In genomic region chr7:50293509-50294179, GRCh38 we compare ENCODE assay signal across 12 cellular contexts. TPM values are rescaled to one million over a fixed set of nuclear protein-coding genes. Genes with fewer than 3 reads are reported as not detected.
A peak's percentile ranks its signal among the peaks of the same experiment; 100 is the strongest.
DNase-seq lines count a peak whose midpoint lies in the region; ATAC-seq and TF ChIP-seq lines count a peak whose summit lies in the region.
"Had no signal": no experiment of that assay in that cellular context is flagged by ENCODE, and none has a peak within 500 bp of the region (broad histone marks: within the 10 kb centered on the region; RNA-seq: fewer than 3 reads in every experiment).

No MANE protein-coding gene starts in this region.

- H3K36me3 ChIP-seq in gastrocnemius medialis = no peaks in the 10 kb centered on the region

- H3K27ac ChIP-seq in gastrocnemius medialis = no peak overlapping the region

- H3K9me3 Mint-ChIP-seq in stimulated activated naive CD8-positive, alpha-beta T cell treated with anti-CD3 and anti-CD28 coated beads, Interleukin-15, Interleukin-2, amounts not matched to agents 100 ng/mL and 50 ng/mL, for 24 hours = no peaks in the 10 kb centered on the region

- H3K4me3 ChIP-seq in gastrocnemius medialis = no peak overlapping the region

- peak overlapping the region; percentile 84 for H3K27ac Mint-ChIP-seq in stimulated activated naive CD8-positive, alpha-beta T cell treated with anti-CD3 and anti-CD28 coated beads, Interleukin-15, Interleukin-2, amounts not matched to agents 100 ng/mL and 50 ng/mL, for 24 hours

- peaks cover 0 to 3% (median 0%) of the 10 kb centered on the region in 3 donors for H3K27me3 ChIP-seq in gastrocnemius medialis

- H3K36me3 Mint-ChIP-seq in stimulated activated naive CD8-positive, alpha-beta T cell treated with anti-CD3 and anti-CD28 coated beads, Interleukin-15, Interleukin-2, amounts not matched to agents 100 ng/mL and 50 ng/mL, for 24 hours (ENCODE audit: low read depth) = no peaks in the 10 kb centered on the region

- H3K9me3 ChIP-seq in gastrocnemius medialis = no peaks in the 10 kb centered on the region

- no peaks in the 10 kb centered on the region for H3K27me3 Mint-ChIP-seq in stimulated activated naive CD8-positive, alpha-beta T cell treated with anti-CD3 and anti-CD28 coated beads, Interleukin-15, Interleukin-2, amounts not matched to agents 100 ng/mL and 50 ng/mL, for 24 hours

- ATAC-seq in stimulated activated naive CD8-positive, alpha-beta T cell treated with anti-CD3 and anti-CD28 coated beads, Interleukin-15, Interleukin-2, amounts not matched to agents 100 U/mL and 50 U/mL, for 24 hours = no peak
- ATAC-seq in HG02571 (IDR thresholded peaks at IDR 0.05; ENCODE audit: unreplicated experiment) (peak; percentile 49), HG03342 (IDR thresholded peaks at IDR 0.05; ENCODE audit: unreplicated experiment) (peak; percentile 54), gastrocnemius medialis (no peak)
- ATAC-seq: left ventricle myocardium superior had no signal

- intact Hi-C loops in gastrocnemius medialis (cut with DNase I; ENCODE audit: low total_unique reads) = no loop called here

- in situ Hi-C loops in gastrocnemius medialis (cut with MboI; ENCODE audit: low sequenced_read_pairs in 4 of 4) = no loop called here

- H3K4me1 ChIP-seq in gastrocnemius medialis = no peaks in the 10 kb centered on the region

- H3K4me3 Mint-ChIP-seq in stimulated activated naive CD8-positive, alpha-beta T cell treated with anti-CD3 and anti-CD28 coated beads, Interleukin-15, Interleukin-2, amounts not matched to agents 100 ng/mL and 50 ng/mL, for 24 hours = no peak overlapping the region

- no peak for DNase-seq in stimulated activated naive CD8-positive, alpha-beta T cell treated with anti-CD3 and anti-CD28 coated beads, Interleukin-15, Interleukin-2, amounts not matched to agents 100 U/mL and 50 U/mL, for 24 hours
- DNase-seq in putamen (ENCODE audit: low spot score) (no peak), GM10266 (ENCODE audit: extremely low spot score) (no peak), gastrocnemius medialis (no peak)
- no peak for DNase-seq in stimulated activated CD4-positive, alpha-beta T cell treated with anti-CD3 and anti-CD28 coated beads, Interleukin-2, amount 100 ng/mL, for 48 hours
- DNase-seq: aorta; effector memory CD4-positive, alpha-beta T cell; left ventricle myocardium superior; NCI-H1694 had no signal

- TF ChIP-seq POLR2A in gastrocnemius medialis (IDR thresholded peaks at IDR 0.05) = no peak

- TF ChIP-seq CTCF in GM10266 (IDR thresholded peaks at IDR 0.05; ENCODE audit: control insufficient read depth, insufficient read depth, low read depth, missing control alignments) (no peak), gastrocnemius medialis (IDR thresholded peaks at IDR 0.05 in 4 of 5, conservative IDR thresholded peaks at IDR 0.05 in 1 of 5) (no peak)

- H3K4me1 Mint-ChIP-seq in stimulated activated naive CD8-positive, alpha-beta T cell treated with anti-CD3 and anti-CD28 coated beads, Interleukin-15, Interleukin-2, amounts not matched to agents 100 ng/mL and 50 ng/mL, for 24 hours (ENCODE audit: low read depth) = peaks cover 66% of the 10 kb centered on the region

RNA-seq across cellular contexts. Expression of gene IKZF1, which starts 10.9 kb away (rescaled TPM):
- 1 to 10 TPM in 3 of 4 donors, under 1 TPM in 1; 0.22 to 3.6 (median 1.9) TPM for total RNA-seq in gastrocnemius medialis

Comparison
In these comparisons a context has a peak if more than half of its experiments do, and no peak if none do; other contexts are left out.
1. ATAC-seq: peak in HG02571 (single experiment) and HG03342 (single experiment); none in stimulated activated naive CD8-positive, alpha-beta T cell treated with anti-CD3 and anti-CD28 coated beads, Interleukin-15, Interleukin-2, amounts not matched to agents 100 U/mL and 50 U/mL, for 24 hours (single experiment) and gastrocnemius medialis (0 of 2).